9 cellular contexts compared by ENCODE assay signal in genomic region chr7:151368136-151368571, GRCh38. TPM values are rescaled to one million over a fixed set of nuclear protein-coding genes. Genes with fewer than 3 reads are reported as not detected.
DNase-seq lines count a peak whose midpoint lies in the region; ATAC-seq, FAIRE-seq and TF ChIP-seq lines count a peak whose summit lies in the region.
"Had no signal": no experiment of that assay in that cellular context is flagged by ENCODE, and none has a peak within 500 bp of the region (broad histone marks: within the 10 kb centered on the region; RNA-seq: fewer than 3 reads in every experiment).

No MANE protein-coding gene starts in this region.

- H3K4me1 ChIP-seq in HepG2 (ENCODE audit: insufficient read depth, low read length) = no peaks in the 10 kb centered on the region

- no TSS peak for BruUV-seq in HepG2 (replicated peaks; lab: Mats Ljungman, UMichigan)

- DNase-seq in Ammon's horn (ENCODE audit: low spot score) = peak; percentile 85
- DNase-seq in NCI-H2196 (lab: John Stamatoyannopoulos, UW; ENCODE audit: unreplicated experiment) = peak; percentile 74
- DNase-seq in activated CD4-positive, alpha-beta T cell treated with anti-CD3 and anti-CD28 coated beads for 1 hour = peak; percentile 57
- no peak for DNase-seq in chondrocyte (ENCODE audit: low spot score)
- peak; percentile 68 for DNase-seq in HepG2 (ENCODE audit: low spot score)
- DNase-seq in stimulated activated CD4-positive, alpha-beta T cell treated with anti-CD3 and anti-CD28 coated beads, Interleukin-4, amount 100 ng/mL, for 48 hours (ENCODE audit: low read depth in 2 of 2) = peak; percentile 67 to 68

- no peak overlapping the region for H3K27ac ChIP-seq in HepG2 (ENCODE audit: extremely low read length, insufficient read depth, low read length)
- H3K27ac ChIP-seq: SK-N-MC had no signal

- 37% methylated on average over 7 of the region's 11 CpGs for WGBS in HepG2 (ENCODE audit: low lambda C conversion rate)

- in situ Hi-C loops in HepG2 (cut with HindIII; ENCODE audit: extremely low pct_ligation_motif_present, low pct_unique_long_range_greater_than_20kb) = loop anchor here (5.0 kb wide), 1 partner anchor 79 kb away; no protein-coding TSS in a partner anchor

- no peaks in the 10 kb centered on the region for H4K20me1 ChIP-seq in HepG2 (ENCODE audit: insufficient read depth, low read length)

- H3K27me3 Mint-ChIP-seq in chondrocyte (ENCODE audit: low read depth) = no peaks in the 10 kb centered on the region

- peaks cover 3 to 11% of the 10 kb centered on the region in 2 experiments; a peak in 2 of 5 replicates for H3K36me3 ChIP-seq in HepG2 (replicated peaks in 1 of 2; ENCODE audit: control insufficient read depth in 1 of 2, insufficient read depth in 2 of 2, low read length in 2 of 2)

- POLR2A ChIA-PET in HepG2 (lab: Yijun Ruan, JAX) = no interaction called here

- TF ChIP-seq RAD21 in HepG2 (CRISPR knock-in tag; IDR thresholded peaks at IDR 0.05) = peak; percentile 89

- no peak for TF ChIP-seq EP300 in HepG2 (IDR thresholded peaks at IDR 0.05; ENCODE audit: low read depth in 2 of 2, low read length in 2 of 2)
- no peak for TF ChIP-seq EP300 in HepG2 (CRISPR knock-in tag; IDR thresholded peaks at IDR 0.05; ENCODE audit: borderline replicate concordance)

- no peak overlapping the region for H3K4me3 ChIP-seq in HepG2 (replicated peaks in 1 of 3; ENCODE audit: insufficient read depth in 1 of 3, low read depth in 2 of 3, low read length in 3 of 3)
- H3K4me3 ChIP-seq: SK-N-MC had no signal

- no peak overlapping the region for H3K4me3 Mint-ChIP-seq in chondrocyte (ENCODE audit: unreplicated experiment)

- TF ChIP-seq CTCF in chondrocyte (IDR thresholded peaks at IDR 0.05) = peak; percentile 96
- TF ChIP-seq CTCF in HepG2 (CRISPR knock-in tag; IDR thresholded peaks at IDR 0.05) = peak; percentile 95

- no peak overlapping the region for H3K4me2 ChIP-seq in HepG2 (ENCODE audit: low read depth, low read length)

- H3K9ac ChIP-seq in HepG2 (ENCODE audit: insufficient read depth, low read depth, low read length) = no peak overlapping the region

- H3K9me3 ChIP-seq in HepG2 (ENCODE audit: low read length) = no peaks in the 10 kb centered on the region

- H3K36me3 Mint-ChIP-seq in chondrocyte (ENCODE audit: low read depth) = peaks cover 22% of the 10 kb centered on the region

- TF ChIP-seq POLR2A in HepG2 (IDR thresholded peaks at IDR 0.05; ENCODE audit: insufficient read depth in 1 of 2, low read depth in 2 of 2, low read length in 2 of 2) = no peak

- H3K27me3 ChIP-seq in HepG2 (ENCODE audit: control insufficient read depth in 1 of 2, insufficient read depth in 2 of 2, low read length in 2 of 2) = no peaks in the 10 kb centered on the region

- CTCF ChIA-PET in HepG2 (lab: Yijun Ruan, JAX; ENCODE audit: low intra/inter-chr PET ratio, low total read pairs) = interaction anchor here (2.1 to 2.2 kb wide), 2 partner anchors 80 to 391 kb away, joined by 10 to 33 read pairs; no protein-coding TSS in a partner anchor

- H3K27ac Mint-ChIP-seq in chondrocyte (ENCODE audit: unreplicated experiment) = peak overlapping the region; percentile 12

- intact Hi-C loops in HepG2 (cut with micrococcal nuclease; ENCODE audit: unreplicated experiment) = loop anchor here (1.0 kb wide), 1 partner anchor 80 kb away; no protein-coding TSS in a partner anchor

- peak; percentile 79 for ATAC-seq in GM18873 (IDR thresholded peaks at IDR 0.05; ENCODE audit: low FRiP score, unreplicated experiment)
- peak; percentile 99 for ATAC-seq in HG03066 (IDR thresholded peaks at IDR 0.05; ENCODE audit: low read depth, unreplicated experiment)
- ATAC-seq in HepG2 = peak; percentile 100

- H3K4me1 Mint-ChIP-seq in chondrocyte (ENCODE audit: low read depth) = peaks cover 35% of the 10 kb centered on the region

- FAIRE-seq in HepG2 (lab: Jason Lieb, UNC) = peak; percentile 90

- H3K79me2 ChIP-seq in HepG2 (ENCODE audit: insufficient read depth, low read length) = no peaks in the 10 kb centered on the region

- H2AFZ ChIP-seq in HepG2 (ENCODE audit: low read length) = no peak overlapping the region

- H3K9me3 Mint-ChIP-seq in chondrocyte (ENCODE audit: low read depth) = no peaks in the 10 kb centered on the region

TF ChIP-seq in HepG2, 621 proteins besides CTCF, POLR2A, EP300 and RAD21 (continues in another document):
- TF ChIP-seq ZBTB49 (CRISPR knock-in tag; IDR thresholded peaks at IDR 0.05; ENCODE audit: borderline replicate concordance) = no peak

RNA-seq across cellular contexts. Expression of gene NUB1, which starts 26.5 kb away (rescaled TPM):
- total RNA-seq in chondrocyte (47.3 to 61.7 TPM (median 50.3 TPM) in 3 replicates), HepG2 (2016; rRNA removed; fragmentation: Illumina TruSeq; extraction: Trizol) (37.0 and 47.3 TPM in 2 replicates)
- 4.7 and 6.0 TPM in 2 replicates for total RNA-seq in HepG2 (2016; cell fraction: cytosol; rRNA removed; fragmentation: Illumina TruSeq; extraction: Trizol; ENCODE audit: low read depth)
- total RNA-seq in HepG2 (2016; cell fraction: insoluble cytoplasmic fraction; rRNA removed; fragmentation: Illumina TruSeq; extraction: Trizol) = 35.2 and 42.6 TPM in 2 replicates
- total RNA-seq in HepG2 (2016; cell fraction: membrane; rRNA removed; fragmentation: Illumina TruSeq; extraction: Trizol) = 10.8 and 12.6 TPM in 2 replicates
- 18.9 and 20.1 TPM in 2 replicates for total RNA-seq in HepG2 (2016; cell fraction: nucleus; rRNA removed; fragmentation: Illumina TruSeq; extraction: Trizol)
- 26.0 and 27.1 TPM in 2 replicates for polyA plus RNA-seq in HepG2 (2011; rRNA removed)
- polyA plus RNA-seq in HepG2 (2011; cell fraction: cytosol; rRNA removed) = 19.1 and 22.8 TPM in 2 replicates
- 33.3 and 38.5 TPM in 2 replicates for polyA plus RNA-seq in HepG2 (2011; cell fraction: nucleus; rRNA removed)
- 42.2 and 43.6 TPM in 2 replicates for polyA plus RNA-seq in HepG2 (2012)
- polyA plus RNA-seq in HepG2 (2016; cell fraction: cytosol; fragmentation: Illumina TruSeq; extraction: Trizol; ENCODE audit: low read depth) = 2.7 and 3.1 TPM in 2 replicates
- 47.8 and 54.9 TPM in 2 replicates for polyA plus RNA-seq in HepG2 (2016; cell fraction: insoluble cytoplasmic fraction; fragmentation: Illumina TruSeq; extraction: Trizol; ENCODE audit: low read depth)
- 6.4 and 6.9 TPM in 2 replicates for polyA plus RNA-seq in HepG2 (2016; cell fraction: membrane; fragmentation: Illumina TruSeq; extraction: Trizol; ENCODE audit: low read depth)
- 27.0 and 28.5 TPM in 2 replicates for polyA plus RNA-seq in HepG2 (2016; cell fraction: nucleus; fragmentation: Illumina TruSeq; extraction: Trizol; ENCODE audit: insufficient read depth, low read depth)
- 32.1 and 35.9 TPM in 2 replicates for polyA minus RNA-seq in HepG2 (2011; rRNA and poly(A)+ RNA removed; ENCODE audit: low replicate concordance)
- polyA minus RNA-seq in HepG2 (2011; cell fraction: cytosol; rRNA and poly(A)+ RNA removed) = 22.8 and 23.4 TPM in 2 replicates
- polyA minus RNA-seq in HepG2 (2011; cell fraction: nucleus; rRNA and poly(A)+ RNA removed) = 31.8 and 46.1 TPM in 2 replicates

RNA-seq across cellular contexts. Expression of gene WDR86, which starts 41.7 kb away (rescaled TPM):
- total RNA-seq in chondrocyte (not detected in 3 replicates), HepG2 (2016; rRNA removed; fragmentation: Illumina TruSeq; extraction: Trizol) (0.11 TPM in 1 of 2 replicates, not detected in the other)
- not detected in 2 replicates for total RNA-seq in HepG2 (2016; cell fraction: cytosol; rRNA removed; fragmentation: Illumina TruSeq; extraction: Trizol; ENCODE audit: low read depth)
- not detected in 2 replicates for total RNA-seq in HepG2 (2016; cell fraction: insoluble cytoplasmic fraction; rRNA removed; fragmentation: Illumina TruSeq; extraction: Trizol)
- 0.24 TPM in 1 of 2 replicates, not detected in the other for total RNA-seq in HepG2 (2016; cell fraction: membrane; rRNA removed; fragmentation: Illumina TruSeq; extraction: Trizol)
- total RNA-seq in HepG2 (2016; cell fraction: nucleus; rRNA removed; fragmentation: Illumina TruSeq; extraction: Trizol) = 0.50 TPM in 1 of 2 replicates, not detected in the other
- 2.9 and 4.3 TPM in 2 replicates for polyA plus RNA-seq in HepG2 (2011; rRNA removed)
- polyA plus RNA-seq in HepG2 (2011; cell fraction: cytosol; rRNA removed) = 1.2 and 2.5 TPM in 2 replicates
- polyA plus RNA-seq in HepG2 (2011; cell fraction: nucleus; rRNA removed) = 22.1 and 28.5 TPM in 2 replicates
- polyA plus RNA-seq in HepG2 (2012) = 1.7 and 1.9 TPM in 2 replicates
- polyA plus RNA-seq in HepG2 (2016; cell fraction: cytosol; fragmentation: Illumina TruSeq; extraction: Trizol; ENCODE audit: low read depth) = 0.14 TPM in 1 of 2 replicates, not detected in the other
- polyA plus RNA-seq in HepG2 (2016; cell fraction: insoluble cytoplasmic fraction; fragmentation: Illumina TruSeq; extraction: Trizol; ENCODE audit: low read depth) = not detected in 2 replicates
- 0.15 and 0.16 TPM in 2 replicates for polyA plus RNA-seq in HepG2 (2016; cell fraction: membrane; fragmentation: Illumina TruSeq; extraction: Trizol; ENCODE audit: low read depth)
- polyA plus RNA-seq in HepG2 (2016; cell fraction: nucleus; fragmentation: Illumina TruSeq; extraction: Trizol; ENCODE audit: insufficient read depth, low read depth) = 0.61 TPM in 1 of 2 replicates, not detected in the other
- 3.2 TPM in 1 of 2 replicates, not detected in the other for polyA minus RNA-seq in HepG2 (2011; rRNA and poly(A)+ RNA removed; ENCODE audit: low replicate concordance)
- polyA minus RNA-seq in HepG2 (2011; cell fraction: cytosol; rRNA and poly(A)+ RNA removed) = 0.59 and 1.6 TPM in 2 replicates
- polyA minus RNA-seq in HepG2 (2011; cell fraction: nucleus; rRNA and poly(A)+ RNA removed) = 5.0 TPM in 2 replicates
